In the genomic region with DNA sequence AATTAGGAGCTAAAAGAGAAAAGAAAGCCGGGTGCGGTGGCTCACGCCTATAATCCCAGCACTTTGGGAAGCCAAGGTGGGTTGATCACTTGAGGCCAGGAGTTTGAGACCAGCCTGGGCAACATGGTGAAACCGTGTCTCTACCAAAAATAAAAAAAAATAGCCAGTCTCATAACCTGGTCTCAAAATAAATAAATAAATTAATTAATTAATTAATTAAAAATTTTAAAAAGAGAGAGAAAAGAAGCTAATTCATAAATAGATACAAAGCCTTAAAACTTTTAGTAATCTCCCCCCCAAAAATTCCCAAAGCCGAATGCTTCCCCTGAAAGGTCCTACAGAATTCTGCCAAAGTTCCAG, we compare ENCODE assay signal across 10 cellular contexts. TPM values are rescaled to one million over a fixed set of nuclear protein-coding genes. Genes with fewer than 3 reads are reported as not detected.
DNase-seq lines count a peak whose midpoint lies in the region; ATAC-seq and TF ChIP-seq lines count a peak whose summit lies in the region.
"Not testable (repeated sequence)": the region's sequence is repeated elsewhere in the genome, so short reads cannot be mapped to it uniquely, and the experiment has no call there.
"Had no signal": no experiment of that assay in that cellular context is flagged by ENCODE, and none has a peak within 500 bp of the region (broad histone marks: within the 10 kb centered on the region; RNA-seq: fewer than 3 reads in every experiment).

No MANE protein-coding gene starts in this region.

- not testable (repeated sequence) for H3K4me2 ChIP-seq in KMS-11

- H3K27me3 ChIP-seq in Caco-2 (replicated peaks; ENCODE audit: control insufficient read depth, insufficient read depth, low read length); KMS-11 (ENCODE audit: insufficient read depth, low read depth); gastroesophageal sphincter; muscle layer of duodenum (ENCODE audit: low read depth, low read length); rectal smooth muscle tissue (ENCODE audit: control insufficient read depth, insufficient read depth, low read length); tibial artery: not testable (repeated sequence)

- H3K79me2 ChIP-seq in KMS-11 (ENCODE audit: insufficient read depth, low read depth), result not testable (repeated sequence)

- 75 to 89% methylated on average over 5 of the region's 5 CpGs for WGBS in gastroesophageal sphincter (ENCODE audit: low coverage in 1 of 2), 2 donors

- not testable (repeated sequence) for TF ChIP-seq EP300 in gastroesophageal sphincter (IDR thresholded peaks at IDR 0.05)

- H3K36me3 Mint-ChIP-seq in Caco-2 (ENCODE audit: insufficient read depth, unreplicated experiment); activated T-helper 1 cell treated with anti-CD3 and anti-CD28 coated beads, Interleukin-12 subunit alpha, Interleukin-12 subunit beta, Interleukin-2, Interleukin-4 antibody, amounts not matched to agents 30 ng/mL and 10 ng/mL and 1 ng/mL, durations not matched to agents 14 hours and 24 hours and 36 hours (ENCODE audit: low read depth): not testable (repeated sequence)

- POLR2A ChIA-PET in Caco-2 (lab: Charles Lee), result not testable (repeated sequence)

- not testable (repeated sequence) for TF ChIP-seq POLR2A in gastroesophageal sphincter (IDR thresholded peaks at IDR 0.05)

- not testable (repeated sequence) for H3K9me3 Mint-ChIP-seq in Caco-2 (ENCODE audit: unreplicated experiment); activated T-helper 1 cell treated with anti-CD3 and anti-CD28 coated beads, Interleukin-12 subunit alpha, Interleukin-12 subunit beta, Interleukin-2, Interleukin-4 antibody, amounts not matched to agents 30 ng/mL and 10 ng/mL and 1 ng/mL, durations not matched to agents 14 hours and 24 hours and 36 hours

- peaks cover 18% of the 10 kb centered on the region for H3K4me1 Mint-ChIP-seq in Caco-2 (ENCODE audit: low read depth, unreplicated experiment)
- H3K4me1 Mint-ChIP-seq in activated T-helper 1 cell treated with anti-CD3 and anti-CD28 coated beads, Interleukin-12 subunit alpha, Interleukin-12 subunit beta, Interleukin-2, Interleukin-4 antibody, amounts not matched to agents 30 ng/mL and 10 ng/mL and 1 ng/mL, durations not matched to agents 14 hours and 24 hours and 36 hours (ENCODE audit: low read depth), result peaks cover 16% of the 10 kb centered on the region

- H3K36me3 ChIP-seq in Caco-2 (ENCODE audit: control insufficient read depth, insufficient read depth, low read length); KMS-11 (ENCODE audit: insufficient read depth); gastroesophageal sphincter; muscle layer of duodenum (ENCODE audit: control insufficient read depth in 1 of 2, insufficient read depth in 2 of 2, low read length in 2 of 2); rectal smooth muscle tissue (ENCODE audit: control insufficient read depth, insufficient read depth, low read length); tibial artery: not testable (repeated sequence)

- not testable (repeated sequence) for BruUV-seq in Caco-2 (replicated peaks; lab: Mats Ljungman, UMichigan)

- H3K27me3 Mint-ChIP-seq in Caco-2 (ENCODE audit: insufficient read depth, unreplicated experiment); activated T-helper 1 cell treated with anti-CD3 and anti-CD28 coated beads, Interleukin-12 subunit alpha, Interleukin-12 subunit beta, Interleukin-2, Interleukin-4 antibody, amounts not matched to agents 30 ng/mL and 10 ng/mL and 1 ng/mL, durations not matched to agents 14 hours and 24 hours and 36 hours (ENCODE audit: insufficient read depth): not testable (repeated sequence)

- peak overlapping the region; percentile 34 for H3K4me3 Mint-ChIP-seq in Caco-2 (ENCODE audit: unreplicated experiment)
- H3K4me3 Mint-ChIP-seq in activated T-helper 1 cell treated with anti-CD3 and anti-CD28 coated beads, Interleukin-12 subunit alpha, Interleukin-12 subunit beta, Interleukin-2, Interleukin-4 antibody, amounts not matched to agents 30 ng/mL and 10 ng/mL and 1 ng/mL, durations not matched to agents 14 hours and 24 hours and 36 hours, result not testable (repeated sequence)

- DNase-seq in Caco-2; activated T-helper 1 cell treated with anti-CD3 and anti-CD28 coated beads, Interleukin-12 subunit alpha, Interleukin-12 subunit beta, Interleukin-2, Interleukin-4 antibody, amounts not matched to agents 30 ng/mL and 10 ng/mL and 1 ng/mL, durations not matched to agents 14 hours and 24 hours and 36 hours (ENCODE audit: low spot score); caudate nucleus (lab: John Stamatoyannopoulos, UW); tibial artery: not testable (repeated sequence)

- H3K9me3 ChIP-seq in Caco-2; gastroesophageal sphincter; muscle layer of duodenum (ENCODE audit: control insufficient read depth in 1 of 2, low read length in 2 of 2); tibial artery: not testable (repeated sequence)

- not testable (repeated sequence) for ATAC-seq in gastroesophageal sphincter

- H3K4me3 ChIP-seq in Caco-2 (ENCODE audit: low read depth, low read length); KMS-11 (IDR thresholded peaks at IDR 0.05; ENCODE audit: insufficient read depth, low read depth, low read length); gastroesophageal sphincter; muscle layer of duodenum (ENCODE audit: low read depth in 1 of 2, low read length in 2 of 2); rectal smooth muscle tissue (ENCODE audit: low read length); tibial artery: not testable (repeated sequence)

- intact Hi-C loops in Caco-2 (cut with micrococcal nuclease; ENCODE audit: unreplicated experiment), result loop anchor here (1.0 to 2.0 kb wide), 5 partner anchors 36 to 150 kb away; no protein-coding TSS in a partner anchor
- intact Hi-C loops in activated T-helper 1 cell treated with anti-CD3 and anti-CD28 coated beads, Interleukin-12 subunit alpha, Interleukin-12 subunit beta, Interleukin-2, Interleukin-4 antibody, amounts not matched to agents 30 ng/mL and 10 ng/mL and 1 ng/mL, durations not matched to agents 14 hours and 24 hours and 36 hours (cut with micrococcal nuclease), result not testable (repeated sequence)
- intact Hi-C loops in tibial artery (cut with DNase I; ENCODE audit: low total_unique reads), result loop anchor here (10.0 kb wide), 2 partner anchors 46 to 146 kb away; no protein-coding TSS in a partner anchor

- not testable (repeated sequence) for H2AFZ ChIP-seq in KMS-11 (ENCODE audit: low read depth)

- not testable (repeated sequence) for H4K20me1 ChIP-seq in KMS-11 (ENCODE audit: insufficient read depth)

- TF ChIP-seq CTCF in Caco-2 (IDR thresholded peaks at IDR 0.05; ENCODE audit: insufficient read depth in 1 of 2, low read depth in 1 of 2, low read length in 1 of 2, severe bottlenecking in 1 of 2, unreplicated experiment in 1 of 2); KMS-11 (conservative IDR thresholded peaks at IDR 0.05; ENCODE audit: low read depth, low read length); gastroesophageal sphincter (IDR thresholded peaks at IDR 0.05); tibial artery (IDR thresholded peaks at IDR 0.05): not testable (repeated sequence)

- H3K27ac ChIP-seq in KMS-11, result peak overlapping the region; percentile 98; the same call in 1 of the 2 replicates
- peak overlapping the region; percentile 27 for H3K27ac ChIP-seq in caudate nucleus (ENCODE audit: low read depth, low read length)
- H3K27ac ChIP-seq in gastroesophageal sphincter, result peak overlapping the region; percentile 53 to 88 (median 84)
- peak overlapping the region; percentile 56 for H3K27ac ChIP-seq in muscle layer of duodenum (ENCODE audit: low read length)
- H3K27ac ChIP-seq in rectal smooth muscle tissue (ENCODE audit: low read depth, low read length), result peak overlapping the region; percentile 93
- H3K27ac ChIP-seq in tibial artery, result peak overlapping the region; percentile 63 to 79

- CTCF ChIA-PET in Caco-2 (lab: Charles Lee), result interaction anchor here (1.3 to 2.9 kb wide), 3 partner anchors 43 to 151 kb away, joined by 4 to 7 read pairs (median 4); no protein-coding TSS in a partner anchor

- H3K4me1 ChIP-seq in Caco-2, result peaks cover 22% of the 10 kb centered on the region
- peaks cover 84% of the 10 kb centered on the region for H3K4me1 ChIP-seq in KMS-11 (ENCODE audit: low read depth, poor library complexity, severe bottlenecking)
- peaks cover 0 to 18% (median 8%) of the 10 kb centered on the region in 3 donors for H3K4me1 ChIP-seq in gastroesophageal sphincter
- H3K4me1 ChIP-seq in muscle layer of duodenum (ENCODE audit: control insufficient read depth in 1 of 2, insufficient read depth in 2 of 2, low read length in 2 of 2), result peaks cover 6 to 11% of the 10 kb centered on the region in 2 donors
- not testable (repeated sequence) for H3K4me1 ChIP-seq in rectal smooth muscle tissue (ENCODE audit: control insufficient read depth, insufficient read depth, low read length)
- H3K4me1 ChIP-seq in tibial artery, result peaks cover 0 to 10% (median 9%) of the 10 kb centered on the region in 4 donors

- not testable (repeated sequence) for H3K9ac ChIP-seq in KMS-11; rectal smooth muscle tissue (ENCODE audit: low read length)

- H3K27ac Mint-ChIP-seq in Caco-2 (ENCODE audit: unreplicated experiment), result peak overlapping the region; percentile 95
- H3K27ac Mint-ChIP-seq in activated T-helper 1 cell treated with anti-CD3 and anti-CD28 coated beads, Interleukin-12 subunit alpha, Interleukin-12 subunit beta, Interleukin-2, Interleukin-4 antibody, amounts not matched to agents 30 ng/mL and 10 ng/mL and 1 ng/mL, durations not matched to agents 14 hours and 24 hours and 36 hours, result peak overlapping the region; percentile 8

RNA-seq across cellular contexts. Expression of gene FGD2, which starts 53.5 kb away (rescaled TPM):
- not detected in 2 replicates for total RNA-seq in Caco-2 (2022)
- 0.65 and 1.5 TPM in 2 replicates for total RNA-seq in activated T-helper 1 cell treated with anti-CD3 and anti-CD28 coated beads, Interleukin-12 subunit alpha, Interleukin-12 subunit beta, Interleukin-2, Interleukin-4 antibody, amounts not matched to agents 30 ng/mL and 10 ng/mL and 1 ng/mL, durations not matched to agents 14 hours and 24 hours and 36 hours
- 10 to 100 TPM; 11.6 to 34.5 (median 22.5) TPM for total RNA-seq in gastroesophageal sphincter
- total RNA-seq: H4, M059J had no signal

Comparison
In these comparisons a context has a peak if more than half of its experiments do, and no peak if none do; other contexts are left out.
1. H3K27ac ChIP-seq: peak in every context shown above with its lines; median percentile 98 in KMS-11; 93 in rectal smooth muscle tissue; 84 in gastroesophageal sphincter; 71 in tibial artery; 56 in muscle layer of duodenum; 27 in caudate nucleus.